16 cellular contexts compared by ENCODE assay signal in genomic region chr7:24229481-24230226, GRCh38. TPM values are rescaled to one million over a fixed set of nuclear protein-coding genes. Genes with fewer than 3 reads are reported as not detected.
A peak's percentile ranks its signal among the peaks of the same experiment; 100 is the strongest.
DNase-seq lines count a peak whose midpoint lies in the region; ATAC-seq and TF ChIP-seq lines count a peak whose summit lies in the region.
"Had no signal": no experiment of that assay in that cellular context is flagged by ENCODE, and none has a peak within 500 bp of the region (broad histone marks: within the 10 kb centered on the region; RNA-seq: fewer than 3 reads in every experiment).

No MANE protein-coding gene starts in this region.

- no peak overlapping the region for H3K4me3 ChIP-seq in SK-N-SH (ENCODE audit: low read depth in 2 of 2, low read length in 1 of 2)
- no peak overlapping the region for H3K4me3 ChIP-seq in neural progenitor cell
- H3K4me3 ChIP-seq in tibial nerve, result no peak overlapping the region
- H3K4me3 ChIP-seq: A549 had no signal

- TF ChIP-seq CTCF in SK-N-SH (IDR thresholded peaks at IDR 0.05) (no peak), neural progenitor cell (IDR thresholded peaks at IDR 0.05) (no peak), tibial nerve (IDR thresholded peaks at IDR 0.05) (no peak)

- no peaks in the 10 kb centered on the region for H3K36me3 ChIP-seq in SK-N-SH (replicated peaks in 1 of 2; ENCODE audit: control insufficient read depth in 1 of 2, insufficient read depth in 2 of 2, low read length in 1 of 2)
- H3K36me3 ChIP-seq in neural progenitor cell, result no peaks in the 10 kb centered on the region
- no peaks in the 10 kb centered on the region for H3K36me3 ChIP-seq in tibial nerve

- H3K4me2 ChIP-seq in SK-N-SH, result no peak overlapping the region
- no peak overlapping the region for H3K4me2 ChIP-seq in neural progenitor cell
- H3K4me2 ChIP-seq: A549 had no signal

- peaks cover 30% of the 10 kb centered on the region for H3K4me1 Mint-ChIP-seq in activated naive CD4-positive, alpha-beta T cell treated with anti-CD3 and anti-CD28 coated beads, Interleukin-2, amount 50 U/mL, for 24 hours
- H3K4me1 Mint-ChIP-seq in neural progenitor cell, result peaks cover 29% of the 10 kb centered on the region
- H3K4me1 Mint-ChIP-seq in activated CD8-positive, alpha-beta memory T cell treated with anti-CD3 and anti-CD28 coated beads, Interleukin-2, amount 10 ng/mL, durations not matched to agents 7 days and 5 days, result peaks cover 6% of the 10 kb centered on the region

- no peak overlapping the region for H3K9ac ChIP-seq in SK-N-SH
- no peak overlapping the region for H3K9ac ChIP-seq in neural progenitor cell

- H2AFZ ChIP-seq in SK-N-SH (ENCODE audit: low read depth), result no peak overlapping the region
- H2AFZ ChIP-seq in neural progenitor cell (replicated peaks), result no peak overlapping the region

- CTCF ChIA-PET in SK-N-SH (lab: Yijun Ruan, JAX), result interaction anchor here (0.6 to 2.6 kb wide), 4 partner anchors 11 to 927 kb away, joined by 3 to 11 read pairs (median 5); no protein-coding TSS in a partner anchor
- CTCF ChIA-PET in activated CD8-positive, alpha-beta memory T cell treated with anti-CD3 and anti-CD28 coated beads, Interleukin-2, amount 10 ng/mL, durations not matched to agents 7 days and 5 days (lab: Charles Lee), result no interaction called here

- no peaks in the 10 kb centered on the region for H3K9me3 ChIP-seq in SK-N-SH
- H3K9me3 ChIP-seq in neural progenitor cell (ENCODE audit: low read depth), result no peaks in the 10 kb centered on the region
- H3K9me3 ChIP-seq in tibial nerve, result no peaks in the 10 kb centered on the region
- H3K9me3 ChIP-seq: A549, Caco-2 had no signal

- no peaks in the 10 kb centered on the region for H3K9me3 Mint-ChIP-seq in activated naive CD4-positive, alpha-beta T cell treated with anti-CD3 and anti-CD28 coated beads, Interleukin-2, amount 50 U/mL, for 24 hours
- no peaks in the 10 kb centered on the region for H3K9me3 Mint-ChIP-seq in neural progenitor cell
- no peaks in the 10 kb centered on the region for H3K9me3 Mint-ChIP-seq in activated CD8-positive, alpha-beta memory T cell treated with anti-CD3 and anti-CD28 coated beads, Interleukin-2, amount 10 ng/mL, durations not matched to agents 7 days and 5 days (ENCODE audit: low read depth)
- H3K9me3 Mint-ChIP-seq: CD4-positive, alpha-beta T cell; H9 had no signal

- H3K4me1 ChIP-seq in SK-N-SH (ENCODE audit: control insufficient read depth in 1 of 2, insufficient read depth in 2 of 2, low read depth in 1 of 2, low read length in 1 of 2) (peaks cover 0 to 36% of the 10 kb centered on the region in 2 experiments; a peak in 2 of 4 replicates), neural progenitor cell (peaks cover 20% of the 10 kb centered on the region), tibial nerve (no peaks in the 10 kb centered on the region)
- H3K4me1 ChIP-seq: A549, Caco-2 had no signal

- TF ChIP-seq RAD21 in SK-N-SH (IDR thresholded peaks at IDR 0.05; ENCODE audit: low read length), result 0 out of 2 replicates have a peak, but pooled peaks have one; percentile 1

- ATAC-seq in activated CD8-positive, alpha-beta memory T cell treated with anti-CD3 and anti-CD28 coated beads, Interleukin-2, amount 10 ng/mL, durations not matched to agents 7 days and 5 days, result no peak
- ATAC-seq: A549 had no signal

- H4K20me1 ChIP-seq in SK-N-SH (ENCODE audit: insufficient read depth) (no peaks in the 10 kb centered on the region), neural progenitor cell (ENCODE audit: low read depth) (no peaks in the 10 kb centered on the region)

- no peaks in the 10 kb centered on the region for H3K9me2 ChIP-seq in SK-N-SH

- 49% methylated on average over 9 of the region's 9 CpGs for WGBS in SK-N-SH (ENCODE audit: low lambda C conversion rate)
- 56 to 67% methylated on average over 9 of the region's 9 CpGs for WGBS in tibial nerve, 2 donors

- TF ChIP-seq EP300 in SK-N-SH (IDR thresholded peaks at IDR 0.05; ENCODE audit: borderline replicate concordance in 1 of 2, low read depth in 1 of 2, low read length in 1 of 2) (no peak; a peak in 1 of 4 replicates), tibial nerve (IDR thresholded peaks at IDR 0.05) (no peak)

- peak overlapping the region; percentile 39 for H3K27ac Mint-ChIP-seq in activated naive CD4-positive, alpha-beta T cell treated with anti-CD3 and anti-CD28 coated beads, Interleukin-2, amount 50 U/mL, for 24 hours
- H3K27ac Mint-ChIP-seq in neural progenitor cell, result no peak overlapping the region
- no peak overlapping the region for H3K27ac Mint-ChIP-seq in activated CD8-positive, alpha-beta memory T cell treated with anti-CD3 and anti-CD28 coated beads, Interleukin-2, amount 10 ng/mL, durations not matched to agents 7 days and 5 days
- H3K27ac Mint-ChIP-seq: CD4-positive, alpha-beta T cell; H9 had no signal

- H3K4me3 Mint-ChIP-seq in activated naive CD4-positive, alpha-beta T cell treated with anti-CD3 and anti-CD28 coated beads, Interleukin-2, amount 50 U/mL, for 24 hours, result no peak overlapping the region
- H3K4me3 Mint-ChIP-seq in neural progenitor cell, result no peak overlapping the region
- no peak overlapping the region for H3K4me3 Mint-ChIP-seq in activated CD8-positive, alpha-beta memory T cell treated with anti-CD3 and anti-CD28 coated beads, Interleukin-2, amount 10 ng/mL, durations not matched to agents 7 days and 5 days
- H3K4me3 Mint-ChIP-seq: CD4-positive, alpha-beta T cell; H9 had no signal

- H3K27ac ChIP-seq in SK-N-SH (ENCODE audit: low read depth in 2 of 2, low read length in 1 of 2) (peak overlapping the region in 1 of 2 experiments; percentile 97; a peak in 2 of 4 replicates), neural progenitor cell (no peak overlapping the region), tibial nerve (no peak overlapping the region)
- H3K27ac ChIP-seq: 22Rv1, A549, C4-2B had no signal

- POLR2A ChIA-PET in SK-N-SH (lab: Yijun Ruan, JAX), result no interaction called here

- H3K79me2 ChIP-seq in SK-N-SH (ENCODE audit: insufficient read depth) (no peaks in the 10 kb centered on the region), neural progenitor cell (ENCODE audit: low read depth) (no peaks in the 10 kb centered on the region)

- no peaks in the 10 kb centered on the region for H3K27me3 Mint-ChIP-seq in activated naive CD4-positive, alpha-beta T cell treated with anti-CD3 and anti-CD28 coated beads, Interleukin-2, amount 50 U/mL, for 24 hours
- no peaks in the 10 kb centered on the region for H3K27me3 Mint-ChIP-seq in neural progenitor cell (ENCODE audit: insufficient read depth, low read depth)
- peaks cover 23% of the 10 kb centered on the region for H3K27me3 Mint-ChIP-seq in activated CD8-positive, alpha-beta memory T cell treated with anti-CD3 and anti-CD28 coated beads, Interleukin-2, amount 10 ng/mL, durations not matched to agents 7 days and 5 days
- H3K27me3 Mint-ChIP-seq: CD4-positive, alpha-beta T cell had no signal

- no peaks in the 10 kb centered on the region for H3F3A ChIP-seq in SK-N-SH (replicated peaks; ENCODE audit: insufficient read depth)
- H3F3A ChIP-seq in neural progenitor cell (ENCODE audit: low read depth), result no peaks in the 10 kb centered on the region

- no peak for TF ChIP-seq POLR2A in tibial nerve (IDR thresholded peaks at IDR 0.05)

- no peaks in the 10 kb centered on the region for H3K36me3 Mint-ChIP-seq in activated naive CD4-positive, alpha-beta T cell treated with anti-CD3 and anti-CD28 coated beads, Interleukin-2, amount 50 U/mL, for 24 hours
- H3K36me3 Mint-ChIP-seq in neural progenitor cell, result no peaks in the 10 kb centered on the region
- H3K36me3 Mint-ChIP-seq in activated CD8-positive, alpha-beta memory T cell treated with anti-CD3 and anti-CD28 coated beads, Interleukin-2, amount 10 ng/mL, durations not matched to agents 7 days and 5 days, result no peaks in the 10 kb centered on the region

- H3K27me3 ChIP-seq in SK-N-SH (ENCODE audit: insufficient read depth) (no peaks in the 10 kb centered on the region), neural progenitor cell (no peaks in the 10 kb centered on the region), tibial nerve (no peaks in the 10 kb centered on the region)

- no peak for DNase-seq in activated naive CD4-positive, alpha-beta T cell treated with anti-CD3 and anti-CD28 coated beads, Interleukin-2, amount 50 U/mL, for 16 hours
- peak; percentile 25 for DNase-seq in NCI-H2171 (lab: John Stamatoyannopoulos, UW)
- DNase-seq in SK-N-SH, result peak; percentile 36
- DNase-seq in neural progenitor cell (ENCODE audit: low spot score), result peak; percentile 42
- DNase-seq in activated CD8-positive, alpha-beta memory T cell treated with anti-CD3 and anti-CD28 coated beads, Interleukin-2, amount 10 ng/mL, durations not matched to agents 7 days and 5 days, result no peak
- no peak for DNase-seq in tibial nerve (ENCODE audit: low spot score in 2 of 2)
- no peak for DNase-seq in NCI-H128 (lab: John Stamatoyannopoulos, UW; ENCODE audit: unreplicated experiment)
- DNase-seq: AML-193; Caco-2; CD4-positive, alpha-beta T cell; H9 had no signal

TF ChIP-seq in SK-N-SH, 30 proteins besides CTCF, POLR2A, EP300 and RAD21:
- TF ChIP-seq NFIC (IDR thresholded peaks at IDR 0.05; ENCODE audit: borderline replicate concordance), result no peak
- TF ChIP-seq MXI1 (IDR thresholded peaks at IDR 0.05; ENCODE audit: low read depth, low read length), result peak; percentile 9; the same call in 1 of the 2 replicates
- peak; percentile 46 for TF ChIP-seq CHD2 (IDR thresholded peaks at IDR 0.05; ENCODE audit: low read length, partially characterized antibody)
- TF ChIP-seq GATA2 (CRISPR knock-in tag; IDR thresholded peaks at IDR 0.05), result peak; percentile 83
TF ChIP-seq in SK-N-SH: peak in this region for 3.

RNA-seq across cellular contexts. Expression of gene NPY, which starts 54.3 kb away (rescaled TPM):
- polyA plus RNA-seq in SK-N-SH (2012; rRNA removed), result 2.6 and 8.2 TPM in 2 replicates
- 5.7 and 19.2 TPM in 2 replicates for polyA plus RNA-seq in SK-N-SH (2012; cell fraction: cytosol; rRNA removed)
- polyA plus RNA-seq in SK-N-SH (2012; cell fraction: nucleus; rRNA removed), result 1.4 and 4.3 TPM in 2 replicates
- total RNA-seq in neural progenitor cell (ENCODE audit: low replicate concordance) (not detected in 2 replicates), tibial nerve (1 to 10 TPM in 1 of 4 donors, not detected in 3; 5.4 TPM)
- total RNA-seq in activated CD8-positive, alpha-beta memory T cell treated with anti-CD3 and anti-CD28 coated beads, Interleukin-2, amount 10 ng/mL, durations not matched to agents 7 days and 5 days, result not detected
- total RNA-seq: Caco-2; CD4-positive, alpha-beta T cell; H9 had no signal
- polyA plus RNA-seq: A549, BJ had no signal

Comparison
In these comparisons a context has a peak if more than half of its experiments do, and no peak if none do; other contexts are left out.
1. DNase-seq: peak in NCI-H2171 (single experiment), SK-N-SH (single experiment) and neural progenitor cell (single experiment); none in activated naive CD4-positive, alpha-beta T cell treated with anti-CD3 and anti-CD28 coated beads, Interleukin-2, amount 50 U/mL, for 16 hours (single experiment), activated CD8-positive, alpha-beta memory T cell treated with anti-CD3 and anti-CD28 coated beads, Interleukin-2, amount 10 ng/mL, durations not matched to agents 7 days and 5 days (single experiment), tibial nerve (0 of 2) and NCI-H128 (single experiment).